Comparison of ENCODE assay signal across 36 cellular contexts in the genomic region with DNA sequence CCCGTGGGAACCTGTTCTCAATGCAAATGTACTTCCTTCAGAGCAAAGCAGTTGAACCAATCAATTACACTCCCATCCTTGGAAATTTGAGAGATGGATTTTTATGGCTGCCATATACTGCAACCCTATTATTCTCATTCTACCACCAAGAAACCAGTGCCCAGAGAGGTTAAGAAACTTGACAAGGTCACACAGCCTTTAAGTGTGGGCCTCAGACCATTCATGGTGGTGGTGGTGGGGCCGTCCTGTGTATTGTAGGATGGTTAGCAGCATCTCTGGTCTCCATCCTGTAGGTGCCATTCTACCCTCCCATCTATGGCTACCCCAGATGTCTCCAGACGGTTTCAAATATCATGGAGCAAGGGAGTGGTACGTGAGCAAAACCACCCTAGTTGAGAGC.
"Had no signal": no experiment of that assay in that cellular context is flagged by ENCODE, and none has a peak within 500 bp of the region (broad histone marks: within the 10 kb centered on the region; RNA-seq: fewer than 3 reads in every experiment).

No MANE protein-coding gene starts in this region.

- FAIRE-seq: astrocyte, TTC549 had no signal

- H3K27ac ChIP-seq: adrenal gland, body of pancreas, brain microvascular endothelial cell, breast epithelium, VCaP had no signal

- H3K27me3 ChIP-seq: adrenal gland, body of pancreas, brain microvascular endothelial cell, breast epithelium had no signal

- H3K4me3 ChIP-seq: adrenal gland, body of pancreas, breast epithelium had no signal

- H3K4me3 Mint-ChIP-seq: activated B cell treated with CpG ODN at 0.5 μM for 24 hours; activated CD4-positive, alpha-beta memory T cell treated with anti-CD3 and anti-CD28 coated beads for 36 hours; activated CD4-positive, alpha-beta T cell treated with anti-CD3 and anti-CD28 coated beads, Interleukin-2, amount 10 ng/mL, durations not matched to agents 24 days and 14 days; activated CD8-positive, alpha-beta T cell treated with anti-CD3 and anti-CD28 coated beads for 36 hours; activated naive CD4-positive, alpha-beta T cell treated with anti-CD3 and anti-CD28 coated beads for 36 hours; activated naive CD8-positive, alpha-beta T cell treated with anti-CD3 and anti-CD28 coated beads for 36 hours; activated T-cell treated with anti-CD3 and anti-CD28 coated beads, Interleukin-2, amount 50 U/mL, for 4 hours; activated T-cell treated with anti-CD3 and anti-CD28 coated beads, Interleukin-2, amount 50 U/mL, for 72 hours; activated T-helper 1 cell treated with anti-CD3 and anti-CD28 coated beads, Interleukin-12 subunit alpha, Interleukin-12 subunit beta, Interleukin-2, Interleukin-4 antibody, amounts not matched to agents 30 ng/mL and 10 ng/mL and 1 ng/mL, durations not matched to agents 14 hours and 24 hours and 36 hours; activated T-helper 17 cell treated with anti-CD3 and anti-CD28 coated beads, Interleukin-2, amount 50 U/mL, for 72 hours; T-helper 1 cell treated with Interleukin-12 subunit alpha and Interleukin-12 subunit beta and Interleukin-4 antibody, amounts not matched to agents 30 μg/mL and 1 μg/mL, for 36 hours; T-helper 2 cell treated with Interferon-gamma antibody and Interleukin-4, amounts not matched to agents 5 μg/mL and 100 μg/mL, for 36 hours had no signal

- H3K9me3 ChIP-seq: adrenal gland, body of pancreas, breast epithelium had no signal

- H3K36me3 Mint-ChIP-seq: activated CD4-positive, alpha-beta memory T cell treated with anti-CD3 and anti-CD28 coated beads for 36 hours; activated naive CD4-positive, alpha-beta T cell treated with anti-CD3 and anti-CD28 coated beads, Interleukin-2, amount 50 U/mL, for 72 hours; activated naive CD8-positive, alpha-beta T cell treated with anti-CD3 and anti-CD28 coated beads for 36 hours had no signal

- H3K27ac Mint-ChIP-seq: activated B cell treated with CpG ODN at 0.5 μM for 24 hours; activated CD4-positive, alpha-beta memory T cell treated with anti-CD3 and anti-CD28 coated beads for 36 hours; activated CD4-positive, alpha-beta T cell treated with anti-CD3 and anti-CD28 coated beads, Interleukin-2, amount 10 ng/mL, durations not matched to agents 24 days and 14 days; activated CD8-positive, alpha-beta T cell treated with anti-CD3 and anti-CD28 coated beads for 36 hours; activated naive CD4-positive, alpha-beta T cell treated with anti-CD3 and anti-CD28 coated beads for 36 hours; activated naive CD4-positive, alpha-beta T cell treated with anti-CD3 and anti-CD28 coated beads, Interleukin-2, amount 50 U/mL, for 72 hours; activated naive CD8-positive, alpha-beta T cell treated with anti-CD3 and anti-CD28 coated beads for 36 hours; activated T-cell treated with anti-CD3 and anti-CD28 coated beads, Interleukin-2, amount 50 U/mL, for 72 hours; activated T-helper 1 cell treated with anti-CD3 and anti-CD28 coated beads, Interleukin-12 subunit alpha, Interleukin-12 subunit beta, Interleukin-2, Interleukin-4 antibody, amounts not matched to agents 30 ng/mL and 10 ng/mL and 1 ng/mL, durations not matched to agents 14 hours and 24 hours and 36 hours; activated T-helper 17 cell treated with anti-CD3 and anti-CD28 coated beads, Interleukin-2, amount 50 U/mL, for 72 hours; T-helper 1 cell treated with Interleukin-12 subunit alpha and Interleukin-12 subunit beta and Interleukin-4 antibody, amounts not matched to agents 30 μg/mL and 1 μg/mL, for 36 hours; T-helper 2 cell treated with Interferon-gamma antibody and Interleukin-4, amounts not matched to agents 5 μg/mL and 100 μg/mL, for 36 hours had no signal

- DNase-seq: activated B cell treated with CpG ODN at 0.5 μM for 24 hours; activated CD4-positive, alpha-beta memory T cell treated with anti-CD3 and anti-CD28 coated beads for 36 hours; activated CD4-positive, alpha-beta T cell treated with anti-CD3 and anti-CD28 coated beads for 4 hours; activated CD4-positive, alpha-beta T cell treated with anti-CD3 and anti-CD28 coated beads, Interleukin-2, amount 10 ng/mL, durations not matched to agents 24 days and 14 days; activated CD4-positive, alpha-beta T cell treated with anti-CD3 and anti-CD28 coated beads, Interleukin-2, amount 50 U/mL, for 1 hour; activated CD4-positive, alpha-beta T cell treated with anti-CD3 and anti-CD28 coated beads, Interleukin-2, amount 50 U/mL, for 4 hours; activated CD4-positive, CD25-positive, alpha-beta regulatory T cell treated with anti-CD3 and anti-CD28 coated beads, Interleukin-2, amount 50 U/mL, for 72 hours; activated CD8-positive, alpha-beta memory T cell treated with anti-CD3 and anti-CD28 coated beads, Interleukin-2, amount 50 U/mL, for 4 hours; activated CD8-positive, alpha-beta T cell treated with anti-CD3 and anti-CD28 coated beads for 36 hours; activated effector memory CD4-positive, alpha-beta T cell treated with anti-CD3 and anti-CD28 coated beads, Interleukin-2, amount 50 U/mL, for 16 hours; activated gamma-delta T cell treated with Interleukin-2 at 50 U/mL for 16 hours; activated naive CD4-positive, alpha-beta T cell; activated naive CD4-positive, alpha-beta T cell treated with anti-CD3 and anti-CD28 coated beads for 36 hours; activated naive CD4-positive, alpha-beta T cell treated with anti-CD3 and anti-CD28 coated beads, Interleukin-2, amount 50 U/mL, for 16 hours; activated naive CD8-positive, alpha-beta T cell treated with anti-CD3 and anti-CD28 coated beads for 36 hours; activated T-cell treated with anti-CD3 and anti-CD28 coated beads for 4 hours; activated T-cell treated with anti-CD3 and anti-CD28 coated beads, Interleukin-2, amount 50 U/mL, for 1 hour; activated T-cell treated with anti-CD3 and anti-CD28 coated beads, Interleukin-2, amount 50 U/mL, for 4 hours; activated T-cell treated with anti-CD3 and anti-CD28 coated beads, Interleukin-2, amount 50 U/mL, for 72 hours; adrenal gland; amniotic stem cell; aorta; body of pancreas; brain microvascular endothelial cell; central memory CD4-positive, alpha-beta T cell; T-helper 2 cell; T-helper 9 cell had no signal

- ATAC-seq: activated CD8-positive, alpha-beta T cell treated with anti-CD3 and anti-CD28 coated beads for 36 hours; activated naive CD4-positive, alpha-beta T cell treated with anti-CD3 and anti-CD28 coated beads, Interleukin-2, amount 50 U/mL, for 72 hours; activated T-cell treated with anti-CD3 and anti-CD28 coated beads, Interleukin-2, amount 50 U/mL, for 4 hours; activated T-cell treated with anti-CD3 and anti-CD28 coated beads, Interleukin-2, amount 50 U/mL, for 72 hours; activated T-helper 17 cell treated with anti-CD3 and anti-CD28 coated beads, Interleukin-2, amount 50 U/mL, for 72 hours; body of pancreas had no signal

- H3K4me1 ChIP-seq: adrenal gland, breast epithelium had no signal

- H3K36me3 ChIP-seq: adrenal gland, brain microvascular endothelial cell, breast epithelium had no signal

- H3K9me3 Mint-ChIP-seq: activated B cell treated with CpG ODN at 0.5 μM for 24 hours; activated CD4-positive, alpha-beta memory T cell treated with anti-CD3 and anti-CD28 coated beads for 36 hours; activated CD8-positive, alpha-beta T cell treated with anti-CD3 and anti-CD28 coated beads for 36 hours; activated naive CD4-positive, alpha-beta T cell treated with anti-CD3 and anti-CD28 coated beads for 36 hours; activated naive CD4-positive, alpha-beta T cell treated with anti-CD3 and anti-CD28 coated beads, Interleukin-2, amount 50 U/mL, for 72 hours; activated T-cell treated with anti-CD3 and anti-CD28 coated beads, Interleukin-2, amount 50 U/mL, for 4 hours; activated T-cell treated with anti-CD3 and anti-CD28 coated beads, Interleukin-2, amount 50 U/mL, for 72 hours; activated T-helper 1 cell treated with anti-CD3 and anti-CD28 coated beads, Interleukin-12 subunit alpha, Interleukin-12 subunit beta, Interleukin-2, Interleukin-4 antibody, amounts not matched to agents 30 ng/mL and 10 ng/mL and 1 ng/mL, durations not matched to agents 14 hours and 24 hours and 36 hours; activated T-helper 17 cell treated with anti-CD3 and anti-CD28 coated beads, Interleukin-2, amount 50 U/mL, for 72 hours had no signal
